In genomic region chr14:49921401-49921800, GRCh38 we compare ENCODE assay signal across 1 cellular context.
TF ChIP-seq lines count a peak whose summit lies in the region.

No MANE protein-coding gene starts in this region.

TF ChIP-seq in K562, 482 proteins besides CTCF, POLR2A, EP300 and RAD21 (continued from another document):
- TF ChIP-seq FOXO4 (CRISPR knock-in tag; IDR thresholded peaks at IDR 0.05) (no peak), GATAD2B (IDR thresholded peaks at IDR 0.05; ENCODE audit: borderline replicate concordance) (no peak), PHF8 (IDR thresholded peaks at IDR 0.05; ENCODE audit: borderline replicate concordance, low read length) (no peak), E2F3 (CRISPR knock-in tag; IDR thresholded peaks at IDR 0.05) (no peak), TEAD1 (CRISPR knock-in tag; IDR thresholded peaks at IDR 0.05) (no peak), STAG1 (CRISPR knock-in tag; IDR thresholded peaks at IDR 0.05; ENCODE audit: borderline replicate concordance) (no peak)
